In genomic region chr1:225423518-225423855, GRCh38 we compare ENCODE assay signal across 8 cellular contexts. TPM values are rescaled to one million over a fixed set of nuclear protein-coding genes. Genes with fewer than 3 reads are reported as not detected.
DNase-seq lines count a peak whose midpoint lies in the region; ATAC-seq and TF ChIP-seq lines count a peak whose summit lies in the region.
"Had no signal": no experiment of that assay in that cellular context is flagged by ENCODE, and none has a peak within 500 bp of the region (broad histone marks: within the 10 kb centered on the region; RNA-seq: fewer than 3 reads in every experiment).

No MANE protein-coding gene starts in this region.

- H3K27me3 ChIP-seq in Caco-2 (replicated peaks; ENCODE audit: control insufficient read depth, insufficient read depth, low read length), result no peaks in the 10 kb centered on the region
- H3K27me3 ChIP-seq in Loucy (ENCODE audit: insufficient read depth, low read length, poor library complexity, severe bottlenecking), result peaks cover 7% of the 10 kb centered on the region
- H3K27me3 ChIP-seq in neural cell (ENCODE audit: insufficient read depth, low read depth, low read length), result no peaks in the 10 kb centered on the region

- peaks cover 45% of the 10 kb centered on the region for H3K4me1 Mint-ChIP-seq in Caco-2 (ENCODE audit: low read depth, unreplicated experiment)
- H3K4me1 Mint-ChIP-seq in activated naive CD8-positive, alpha-beta T cell treated with anti-CD3 and anti-CD28 coated beads, Interleukin-2, amount 50 U/mL, for 24 hours, result peaks cover 49% of the 10 kb centered on the region

- intact Hi-C loops in Caco-2 (cut with micrococcal nuclease; ENCODE audit: unreplicated experiment), result no loop called here

- H3K4me1 ChIP-seq in Caco-2, result peaks cover 32% of the 10 kb centered on the region
- peaks cover 60% of the 10 kb centered on the region for H3K4me1 ChIP-seq in Loucy (ENCODE audit: insufficient read depth, low read length, poor library complexity, severe bottlenecking)

- no peak for TF ChIP-seq EP300 in neural cell (conservative IDR thresholded peaks at IDR 0.05; ENCODE audit: poor library complexity, severe bottlenecking)

- H3K4me3 ChIP-seq in Caco-2 (ENCODE audit: low read depth, low read length), result no peak overlapping the region
- peak overlapping the region; percentile 85 for H3K4me3 ChIP-seq in Loucy (ENCODE audit: low read length, poor library complexity, severe bottlenecking)
- peak overlapping the region; percentile 95 for H3K4me3 ChIP-seq in neural cell (ENCODE audit: low read length)

- DNase-seq in Caco-2 (no peak), COLO668 (lab: John Stamatoyannopoulos, UW; ENCODE audit: unreplicated experiment) (no peak), NCI-H524 (lab: John Stamatoyannopoulos, UW) (no peak)
- no peak for DNase-seq in activated naive CD8-positive, alpha-beta T cell treated with anti-CD3 and anti-CD28 coated beads, Interleukin-2, amount 50 U/mL, for 24 hours
- no peak for DNase-seq in stimulated activated naive CD4-positive, alpha-beta T cell treated with Interleukin-2 at 50 U/mL for 16 hours (lab: John Stamatoyannopoulos, UW)
- DNase-seq: stimulated activated CD4-positive, alpha-beta T cell treated with anti-CD3 and anti-CD28 coated beads, Interleukin-12 subunit alpha, Interleukin-12 subunit beta, amount 100 ng/mL, for 4 hours had no signal

- CTCF ChIA-PET in Caco-2 (lab: Charles Lee), result no interaction called here

- H3K79me2 ChIP-seq in Loucy (ENCODE audit: insufficient read depth, low read length) (peaks cover 94% of the 10 kb centered on the region), neural cell (replicated peaks; ENCODE audit: insufficient read depth, low read length) (peaks cover 85% of the 10 kb centered on the region)

- H3K36me3 ChIP-seq in Caco-2 (ENCODE audit: control insufficient read depth, insufficient read depth, low read length), result no peaks in the 10 kb centered on the region; the same call in 1 of the 2 replicates
- H3K36me3 ChIP-seq in Loucy (ENCODE audit: insufficient read depth, low read length), result peaks cover 40% of the 10 kb centered on the region
- peaks cover 9% of the 10 kb centered on the region for H3K36me3 ChIP-seq in neural cell (ENCODE audit: insufficient read depth, low read length)

- TF ChIP-seq CTCF in Caco-2 (IDR thresholded peaks at IDR 0.05; ENCODE audit: insufficient read depth in 1 of 2, low read depth in 1 of 2, low read length in 1 of 2, severe bottlenecking in 1 of 2, unreplicated experiment in 1 of 2), result no peak
- no peak for TF ChIP-seq CTCF in Loucy (conservative IDR thresholded peaks at IDR 0.05; ENCODE audit: low read length)
- no peak for TF ChIP-seq CTCF in neural cell (IDR thresholded peaks at IDR 0.05; ENCODE audit: poor library complexity, severe bottlenecking)

- POLR2A ChIA-PET in Caco-2 (lab: Charles Lee), result no interaction called here

- no peak overlapping the region for H3K4me3 Mint-ChIP-seq in Caco-2 (ENCODE audit: unreplicated experiment)
- H3K4me3 Mint-ChIP-seq in activated naive CD8-positive, alpha-beta T cell treated with anti-CD3 and anti-CD28 coated beads, Interleukin-2, amount 50 U/mL, for 24 hours, result no peak overlapping the region

- BruUV-seq in Caco-2 (replicated peaks; lab: Mats Ljungman, UMichigan), result no TSS peak

- H4K20me1 ChIP-seq in Loucy (ENCODE audit: insufficient read depth, low read length, poor library complexity, severe bottlenecking) (peaks cover 85% of the 10 kb centered on the region), neural cell (ENCODE audit: insufficient read depth) (peaks cover 37% of the 10 kb centered on the region)

- H3K27me3 Mint-ChIP-seq in Caco-2 (ENCODE audit: insufficient read depth, unreplicated experiment), result no peaks in the 10 kb centered on the region
- H3K27me3 Mint-ChIP-seq in activated naive CD8-positive, alpha-beta T cell treated with anti-CD3 and anti-CD28 coated beads, Interleukin-2, amount 50 U/mL, for 24 hours, result no peaks in the 10 kb centered on the region

- H3K27ac Mint-ChIP-seq in Caco-2 (ENCODE audit: unreplicated experiment), result peak overlapping the region; percentile 67
- peak overlapping the region; percentile 0 for H3K27ac Mint-ChIP-seq in activated naive CD8-positive, alpha-beta T cell treated with anti-CD3 and anti-CD28 coated beads, Interleukin-2, amount 50 U/mL, for 24 hours

- H3K36me3 Mint-ChIP-seq in Caco-2 (ENCODE audit: insufficient read depth, unreplicated experiment), result peaks cover 30% of the 10 kb centered on the region
- H3K36me3 Mint-ChIP-seq in activated naive CD8-positive, alpha-beta T cell treated with anti-CD3 and anti-CD28 coated beads, Interleukin-2, amount 50 U/mL, for 24 hours (ENCODE audit: low read depth), result peaks cover 40% of the 10 kb centered on the region

- H3K27ac ChIP-seq in neural cell (ENCODE audit: low read length), result no peak overlapping the region

- H3K9me2 ChIP-seq in Loucy (replicated peaks; ENCODE audit: low read depth, low read length), result no peaks in the 10 kb centered on the region
- H3K9me2 ChIP-seq in neural cell (ENCODE audit: insufficient read depth, low read length), result no peaks in the 10 kb centered on the region

- no peak overlapping the region for H2AFZ ChIP-seq in Loucy (ENCODE audit: low read length)
- no peak overlapping the region for H2AFZ ChIP-seq in neural cell (ENCODE audit: low read depth, low read length)

- no peak for TF ChIP-seq RAD21 in neural cell (conservative IDR thresholded peaks at IDR 0.05)

- peak overlapping the region; percentile 99 for H3K4me2 ChIP-seq in Loucy (ENCODE audit: low read depth, low read length, poor library complexity, severe bottlenecking)
- no peak overlapping the region for H3K4me2 ChIP-seq in neural cell (ENCODE audit: low read length)

- H3K9me3 Mint-ChIP-seq in Caco-2 (ENCODE audit: unreplicated experiment), result no peaks in the 10 kb centered on the region
- no peaks in the 10 kb centered on the region for H3K9me3 Mint-ChIP-seq in activated naive CD8-positive, alpha-beta T cell treated with anti-CD3 and anti-CD28 coated beads, Interleukin-2, amount 50 U/mL, for 24 hours

- peak overlapping the region; percentile 83 for H3K9ac ChIP-seq in Loucy (ENCODE audit: low read depth, low read length, poor library complexity, severe bottlenecking)
- no peak overlapping the region for H3K9ac ChIP-seq in neural cell (ENCODE audit: low read length)

- peaks cover 6% of the 10 kb centered on the region for H3F3A ChIP-seq in Loucy (ENCODE audit: low read depth)
- no peaks in the 10 kb centered on the region for H3F3A ChIP-seq in neural cell (ENCODE audit: insufficient read depth, low read length, poor library complexity, severe bottlenecking)

- ATAC-seq in activated naive CD8-positive, alpha-beta T cell treated with anti-CD3 and anti-CD28 coated beads, Interleukin-2, amount 50 U/mL, for 24 hours, result no peak

- H3K9me3 ChIP-seq in Caco-2 (no peaks in the 10 kb centered on the region), Loucy (ENCODE audit: insufficient read depth, low read depth, low read length) (no peaks in the 10 kb centered on the region), neural cell (ENCODE audit: low read length) (no peaks in the 10 kb centered on the region)

TF ChIP-seq in neural cell, 6 proteins besides CTCF, POLR2A, EP300 and RAD21:
- TF ChIP-seq POLR2AphosphoS5 (IDR thresholded peaks at IDR 0.05) (no peak), EZH2 (IDR thresholded peaks at IDR 0.05; ENCODE audit: borderline replicate concordance, insufficient read depth, low read length, poor library complexity, severe bottlenecking) (no peak), TAF1 (IDR thresholded peaks at IDR 0.05; ENCODE audit: low read depth) (no peak), REST (IDR thresholded peaks at IDR 0.05; ENCODE audit: borderline replicate concordance) (no peak), SMC3 (conservative IDR thresholded peaks at IDR 0.05; ENCODE audit: poor library complexity) (no peak), MXI1 (conservative IDR thresholded peaks at IDR 0.05; ENCODE audit: poor library complexity, severe bottlenecking) (no peak)

RNA-seq across cellular contexts. Expression of gene LBR, which starts 4.4 kb away (rescaled TPM):
- total RNA-seq in Caco-2 (2022), result 127 and 149 TPM in 2 replicates
- polyA plus RNA-seq in neural cell, result 143 and 156 TPM in 2 replicates
- polyA minus RNA-seq in neural cell, result 163 and 173 TPM in 2 replicates
